In the genomic region with DNA sequence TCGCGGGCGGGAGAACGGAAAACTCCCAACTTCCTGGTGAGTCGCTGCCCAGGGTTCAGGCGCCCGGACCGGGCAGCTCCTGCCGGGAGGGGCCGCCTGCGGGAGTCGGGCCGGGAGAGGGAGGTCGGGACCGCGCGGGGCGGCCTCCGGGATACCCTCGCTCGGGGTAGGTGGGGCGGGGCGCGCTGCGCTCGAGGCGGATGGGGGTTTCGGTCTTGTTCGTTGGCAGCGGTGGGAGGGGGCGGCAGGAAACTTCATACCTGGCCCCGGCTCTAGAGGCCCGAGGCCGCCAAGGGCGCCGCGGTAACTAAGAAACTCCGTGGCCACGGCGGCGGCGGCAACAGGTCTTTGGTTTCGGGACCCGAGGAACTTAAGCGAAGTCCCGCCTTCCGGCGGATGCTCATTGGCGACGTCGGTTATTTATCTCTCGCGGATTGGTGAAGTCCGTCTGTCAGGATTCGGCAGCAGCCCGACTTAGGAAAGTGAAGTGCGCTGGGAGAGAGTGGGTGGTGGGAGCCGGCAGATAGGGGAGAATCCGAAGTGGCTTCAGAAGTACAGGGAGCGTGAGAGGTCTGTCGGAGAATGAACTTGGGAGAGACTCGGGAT, we compare ENCODE assay signal across 8 cellular contexts. TPM values are rescaled to one million over a fixed set of nuclear protein-coding genes. Genes with fewer than 3 reads are reported as not detected.
DNase-seq lines count a peak whose midpoint lies in the region; ATAC-seq and TF ChIP-seq lines count a peak whose summit lies in the region.

No MANE protein-coding gene starts in this region.

- POLR2A ChIA-PET in activated CD4-positive, alpha-beta T cell treated with anti-CD3 and anti-CD28 coated beads for 36 hours (lab: Charles Lee): interaction anchor here (0.6 kb wide), 1 partner anchor 30 kb away, joined by 3 read pairs; no protein-coding TSS in a partner anchor

- CTCF ChIA-PET in activated CD4-positive, alpha-beta T cell treated with anti-CD3 and anti-CD28 coated beads for 36 hours (lab: Charles Lee): interaction anchor here (0.6 to 2.4 kb wide), 6 partner anchors 8 to 239 kb away, joined by 3 to 9 read pairs (median 4); no protein-coding TSS in a partner anchor

- no peaks in the 10 kb centered on the region for H3K27me3 Mint-ChIP-seq in activated CD4-positive, alpha-beta T cell treated with anti-CD3 and anti-CD28 coated beads for 36 hours
- no peaks in the 10 kb centered on the region for H3K27me3 Mint-ChIP-seq in chondrocyte (ENCODE audit: low read depth)

- ATAC-seq in GM19043 (IDR thresholded peaks at IDR 0.05; ENCODE audit: low read depth, unreplicated experiment) (peak; percentile 41), HG03432 (IDR thresholded peaks at IDR 0.05; ENCODE audit: unreplicated experiment) (peak; percentile 51)
- ATAC-seq in activated CD4-positive, alpha-beta T cell treated with anti-CD3 and anti-CD28 coated beads for 36 hours: peak; percentile 29

- peak overlapping the region; percentile 99 for H3K27ac Mint-ChIP-seq in activated CD4-positive, alpha-beta T cell treated with anti-CD3 and anti-CD28 coated beads for 36 hours
- H3K27ac Mint-ChIP-seq in chondrocyte (ENCODE audit: unreplicated experiment): peak overlapping the region; percentile 99

- no peak for TF ChIP-seq CTCF in chondrocyte (IDR thresholded peaks at IDR 0.05)

- H3K4me3 Mint-ChIP-seq in activated CD4-positive, alpha-beta T cell treated with anti-CD3 and anti-CD28 coated beads for 36 hours: peak overlapping the region; percentile 94
- H3K4me3 Mint-ChIP-seq in chondrocyte (ENCODE audit: unreplicated experiment): peak overlapping the region; percentile 99

- peaks cover 5% of the 10 kb centered on the region for H3K36me3 Mint-ChIP-seq in activated CD4-positive, alpha-beta T cell treated with anti-CD3 and anti-CD28 coated beads for 36 hours (ENCODE audit: low read depth)
- no peaks in the 10 kb centered on the region for H3K36me3 Mint-ChIP-seq in chondrocyte (ENCODE audit: low read depth)

- peaks cover 34% of the 10 kb centered on the region for H3K4me1 Mint-ChIP-seq in activated CD4-positive, alpha-beta T cell treated with anti-CD3 and anti-CD28 coated beads for 36 hours
- H3K4me1 Mint-ChIP-seq in chondrocyte (ENCODE audit: low read depth): peaks cover 76% of the 10 kb centered on the region

- intact Hi-C loops in activated CD4-positive, alpha-beta T cell treated with anti-CD3 and anti-CD28 coated beads for 36 hours (cut with DNase I, micrococcal nuclease): loop anchor here (2.0 to 5.0 kb wide), 13 partner anchors 55 to 1010 kb away; partner anchors contain the start of genes ASPM (in 1 of the 2), DENND1B (in 1 of the 2) and LHX9 (in 1 of the 2)

- no peaks in the 10 kb centered on the region for H3K9me3 Mint-ChIP-seq in activated CD4-positive, alpha-beta T cell treated with anti-CD3 and anti-CD28 coated beads for 36 hours (ENCODE audit: low read depth)
- no peaks in the 10 kb centered on the region for H3K9me3 Mint-ChIP-seq in chondrocyte (ENCODE audit: low read depth)

- peak; percentile 78 for DNase-seq in AG20443 (ENCODE audit: low spot score)
- peak; percentile 89 for DNase-seq in NCI-H446 treated with DMSO at 0.1 percent for 48 hours (lab: John Stamatoyannopoulos, UW)
- peak; percentile 89 for DNase-seq in activated CD4-positive, alpha-beta T cell treated with anti-CD3 and anti-CD28 coated beads for 36 hours
- peak; percentile 95 for DNase-seq in chondrocyte (ENCODE audit: low spot score)
- DNase-seq in kidney glomerular epithelial cell (lab: John Stamatoyannopoulos, UW): peak; percentile 86
- DNase-seq in stimulated activated CD4-positive, alpha-beta T cell treated with anti-CD3 and anti-CD28 coated beads, Interleukin-15, amount 100 ng/mL, for 24 hours: peak; percentile 89

RNA-seq across cellular contexts. Expression of gene NEK7, which starts 0.5 kb away (rescaled TPM):
- 10 to 100 TPM; 46.9 to 49.0 TPM for total RNA-seq in activated CD4-positive, alpha-beta T cell treated with anti-CD3 and anti-CD28 coated beads for 36 hours
- 58.3 to 73.0 TPM (median 62.7 TPM) in 3 replicates for total RNA-seq in chondrocyte

Comparison
In these comparisons a context has a peak if more than half of its experiments do, and no peak if none do; other contexts are left out.
1. Peak in every context shown above with its lines: DNase-seq and ATAC-seq.